Comparison of ENCODE assay signal across 15 cellular contexts in genomic region chr5:172792693-172793570, GRCh38. TPM values are rescaled to one million over a fixed set of nuclear protein-coding genes. Genes with fewer than 3 reads are reported as not detected.
DNase-seq lines count a peak whose midpoint lies in the region; ATAC-seq and TF ChIP-seq lines count a peak whose summit lies in the region.
"Had no signal": no experiment of that assay in that cellular context is flagged by ENCODE, and none has a peak within 500 bp of the region (broad histone marks: within the 10 kb centered on the region; RNA-seq: fewer than 3 reads in every experiment).

No MANE protein-coding gene starts in this region.

- peak overlapping the region; percentile 21; the same call in 1 of the 2 replicates for H3K18ac ChIP-seq in IMR-90 (ENCODE audit: low read depth, low read length)

- H2BK120ac ChIP-seq in IMR-90 (ENCODE audit: low read depth, low read length), result peak overlapping the region; percentile 96

- peak overlapping the region; percentile 95 for H4K91ac ChIP-seq in IMR-90 (ENCODE audit: insufficient read depth, low read depth, low read length)

- DNase-seq in IMR-90 (no peak), adipocyte (ENCODE audit: low read depth) (no peak), lower lobe of right lung (peak; percentile 21), NCI-H524 treated with DMSO at 0.1 percent for 48 hours (lab: John Stamatoyannopoulos, UW) (no peak), A673 (ENCODE audit: low spot score) (no peak), NCI-H1694 (lab: John Stamatoyannopoulos, UW) (no peak)
- DNase-seq in effector CD4-positive, alpha-beta T cell, result no peak
- DNase-seq: activated CD4-positive, alpha-beta T cell treated with anti-CD3 and anti-CD28 coated beads, Interleukin-2, amount 10 ng/mL, durations not matched to agents 24 days and 14 days; activated T-cell treated with anti-CD3 and anti-CD28 coated beads, Interleukin-2, amount 50 U/mL, for 4 hours; mesendoderm; NCI-H1105; NCI-H446 had no signal

- H3K36me3 ChIP-seq in IMR-90 (ENCODE audit: control insufficient read depth, insufficient read depth, low read length), result no peaks in the 10 kb centered on the region
- H3K36me3 ChIP-seq in adipocyte (ENCODE audit: control insufficient read depth, insufficient read depth, low read length, severe bottlenecking), result no peaks in the 10 kb centered on the region
- no peaks in the 10 kb centered on the region for H3K36me3 ChIP-seq in lower lobe of right lung
- H3K36me3 ChIP-seq in stomach smooth muscle (ENCODE audit: control insufficient read depth in 2 of 2, insufficient read depth in 2 of 2, low read length in 2 of 2), result no peaks in the 10 kb centered on the region
- no peaks in the 10 kb centered on the region for H3K36me3 ChIP-seq in A673 (ENCODE audit: insufficient read depth, low read length, poor library complexity, severe bottlenecking)

- H4K5ac ChIP-seq in IMR-90 (ENCODE audit: low read depth, low read length), result 0 out of 2 replicates have a peak overlapping the region, but pooled peaks have one; percentile 19

- H2BK20ac ChIP-seq in IMR-90 (ENCODE audit: low read depth, low read length), result peak overlapping the region; percentile 90; the same call in 1 of the 2 replicates

- TF ChIP-seq POLR2A in IMR-90 (IDR thresholded peaks at IDR 0.05; ENCODE audit: low read depth, low read length), result no peak

- no peak overlapping the region for H3K9ac ChIP-seq in IMR-90 (ENCODE audit: low read depth, low read length)
- H3K9ac ChIP-seq in adipocyte (ENCODE audit: low read length), result peak overlapping the region; percentile 75
- H3K9ac ChIP-seq in stomach smooth muscle (ENCODE audit: low read length in 2 of 2), result no peak overlapping the region
- H3K9ac ChIP-seq: parathyroid adenoma had no signal

- peak overlapping the region; percentile 95 for H3K4ac ChIP-seq in IMR-90 (ENCODE audit: low read depth, low read length)

- peak overlapping the region in 1 of 2 experiments; percentile 77; a peak in 1 of 4 replicates for H4K8ac ChIP-seq in IMR-90 (ENCODE audit: low read depth in 2 of 2, low read length in 2 of 2)

- dilution Hi-C loops in IMR-90 (cut with HindIII; ENCODE audit: low sequenced_read_pairs, unreplicated experiment), result no loop called here

- 80% methylated on average over 2 of the region's 13 CpGs; no CpG with 5 or more reads in 1 of the 2 experiments for WGBS in IMR-90 (ENCODE audit: extremely low coverage in 2 of 2, insufficient read length in 1 of 2), 2 experiments

- TF ChIP-seq CTCF in IMR-90 (conservative IDR thresholded peaks at IDR 0.05; ENCODE audit: low read depth, low read length), result no peak
- no peak for TF ChIP-seq CTCF in lower lobe of right lung (IDR thresholded peaks at IDR 0.05)
- no peak for TF ChIP-seq CTCF in A673 (conservative IDR thresholded peaks at IDR 0.05; ENCODE audit: low read depth, low read length)

- peak overlapping the region; percentile 1; the same call in 1 of the 2 replicates for H3K23ac ChIP-seq in IMR-90 (ENCODE audit: low read depth, low read length)

- TF ChIP-seq RAD21 in IMR-90 (IDR thresholded peaks at IDR 0.05; ENCODE audit: low read length), result no peak

- CTCF ChIA-PET in IMR-90 (lab: Yijun Ruan, JAX) (no interaction called here), A673 (lab: Charles Lee) (interaction anchor here (0.5 kb wide), 1 partner anchor 22 kb away, joined by 3 read pairs; no protein-coding TSS in a partner anchor)

- H2AK5ac ChIP-seq in IMR-90 (ENCODE audit: low read depth, low read length), result peak overlapping the region; percentile 57

- ATAC-seq in IMR-90 (ENCODE audit: low read depth) (no peak), lower lobe of right lung (no peak)
- ATAC-seq: activated T-cell treated with anti-CD3 and anti-CD28 coated beads, Interleukin-2, amount 50 U/mL, for 4 hours had no signal

- no peaks in the 10 kb centered on the region for H3K9me3 ChIP-seq in IMR-90 (ENCODE audit: control insufficient read depth, insufficient read depth, low read length)
- no peaks in the 10 kb centered on the region for H3K9me3 ChIP-seq in adipocyte (ENCODE audit: control insufficient read depth, low read length)
- no peaks in the 10 kb centered on the region for H3K9me3 ChIP-seq in lower lobe of right lung
- H3K9me3 ChIP-seq in stomach smooth muscle (ENCODE audit: control insufficient read depth in 2 of 2, low read length in 2 of 2), result no peaks in the 10 kb centered on the region
- no peaks in the 10 kb centered on the region for H3K9me3 ChIP-seq in A673 (ENCODE audit: low read depth, low read length, poor library complexity, severe bottlenecking)

- H3K27ac ChIP-seq in IMR-90 (ENCODE audit: insufficient read depth, low read length) (no peak overlapping the region), lower lobe of right lung (peak overlapping the region; percentile 70), stomach smooth muscle (ENCODE audit: low read length) (peak overlapping the region; percentile 86), A673 (ENCODE audit: low read depth, low read length, poor library complexity, severe bottlenecking) (no peak overlapping the region)
- H3K27ac ChIP-seq: C4-2B, parathyroid adenoma had no signal

- H3K4me1 ChIP-seq in IMR-90 (ENCODE audit: control insufficient read depth, insufficient read depth, low read length) (peaks cover 30% of the 10 kb centered on the region), adipocyte (ENCODE audit: control insufficient read depth, insufficient read depth, low read length) (peaks cover 93% of the 10 kb centered on the region), lower lobe of right lung (peaks cover 77% of the 10 kb centered on the region), stomach smooth muscle (ENCODE audit: control insufficient read depth, insufficient read depth, low read length) (peaks cover 52% of the 10 kb centered on the region), A673 (ENCODE audit: insufficient read depth, low read length, poor library complexity, severe bottlenecking) (no peaks in the 10 kb centered on the region)

- H3K4me2 ChIP-seq in IMR-90 (ENCODE audit: low read depth, low read length), result no peak overlapping the region

- no peak overlapping the region for H2AFZ ChIP-seq in IMR-90 (replicated peaks; ENCODE audit: low read length, poor library complexity)
- H2AFZ ChIP-seq: parathyroid adenoma had no signal

- no peaks in the 10 kb centered on the region for H3K27me3 ChIP-seq in IMR-90 (ENCODE audit: control insufficient read depth, insufficient read depth, low read length)
- no peaks in the 10 kb centered on the region for H3K27me3 ChIP-seq in adipocyte (replicated peaks; ENCODE audit: control insufficient read depth, insufficient read depth, low read length)
- no peaks in the 10 kb centered on the region for H3K27me3 ChIP-seq in lower lobe of right lung (ENCODE audit: low read depth)
- no peaks in the 10 kb centered on the region for H3K27me3 ChIP-seq in stomach smooth muscle (ENCODE audit: control insufficient read depth in 1 of 2, insufficient read depth in 2 of 2, low read length in 2 of 2)
- H3K27me3 ChIP-seq in A673 (replicated peaks; ENCODE audit: insufficient read depth, low read depth, low read length, poor library complexity), result no peaks in the 10 kb centered on the region

- no peak overlapping the region for H3K56ac ChIP-seq in IMR-90 (ENCODE audit: extremely low read depth, insufficient read depth, low read length)

- H3K9me1 ChIP-seq in IMR-90 (ENCODE audit: insufficient read depth, low read length), result peaks cover 25% of the 10 kb centered on the region

- no TSS peak for BruUV-seq in IMR-90 (replicated peaks; lab: Mats Ljungman, UMichigan)
- no TSS peak for BruUV-seq in A673 (replicated peaks; lab: Mats Ljungman, UMichigan)

- H2BK15ac ChIP-seq in IMR-90 (ENCODE audit: low read depth, low read length), result peak overlapping the region; percentile 85

- in situ Hi-C loops in IMR-90 (cut with MboI; ENCODE audit: low sequenced_read_pairs), result no loop called here

- peaks cover 7 to 33% of the 10 kb centered on the region in 2 experiments; a peak in 2 of 4 replicates for H3K79me1 ChIP-seq in IMR-90 (ENCODE audit: low read depth in 1 of 2, low read length in 2 of 2)

- intact Hi-C loops in IMR-90 (cut with micrococcal nuclease) (no loop called here), lower lobe of right lung (cut with DNase I) (no loop called here), A673 (cut with micrococcal nuclease; ENCODE audit: unreplicated experiment) (no loop called here)

- peak overlapping the region; percentile 22 for H2BK5ac ChIP-seq in IMR-90 (ENCODE audit: low read depth, low read length, poor library complexity, severe bottlenecking)

- POLR2A ChIA-PET in IMR-90 (lab: Charles Lee; ENCODE audit: unreplicated experiment) (no interaction called here), A673 (lab: Charles Lee; ENCODE audit: low non-redundant PET) (no interaction called here)

- H3K14ac ChIP-seq in IMR-90 (replicated peaks; ENCODE audit: low read depth, low read length), result peak overlapping the region; percentile 4; the same call in 1 of the 2 replicates

- H2AK9ac ChIP-seq in IMR-90 (replicated peaks; ENCODE audit: low read depth, low read length, poor library complexity), result peak overlapping the region; percentile 52

- H4K20me1 ChIP-seq in IMR-90 (ENCODE audit: insufficient read depth, low read length), result no peaks in the 10 kb centered on the region; the same call in 1 of the 2 replicates

- no peak overlapping the region for H3K4me3 ChIP-seq in IMR-90 (ENCODE audit: insufficient read depth, low read depth, low read length)
- H3K4me3 ChIP-seq in adipocyte (ENCODE audit: low read length), result no peak overlapping the region
- no peak overlapping the region for H3K4me3 ChIP-seq in lower lobe of right lung
- H3K4me3 ChIP-seq in stomach smooth muscle (ENCODE audit: low read length in 2 of 2), result no peak overlapping the region
- H3K4me3 ChIP-seq in A673 (ENCODE audit: low read depth, low read length, poor library complexity, severe bottlenecking), result no peak overlapping the region

TF ChIP-seq in IMR-90, 13 proteins besides CTCF, POLR2A, EP300 and RAD21:
- TF ChIP-seq MAZ (IDR thresholded peaks at IDR 0.05; ENCODE audit: borderline replicate concordance, low read depth, low read length) (peak; percentile 40; the same call in 1 of the 2 replicates), CEBPB (IDR thresholded peaks at IDR 0.05; ENCODE audit: low read depth, low read length) (no peak), CHD1 (IDR thresholded peaks at IDR 0.05; ENCODE audit: low read depth, low read length) (no peak)

RNA-seq across cellular contexts. Expression of gene DUSP1, which starts 21.9 kb away (rescaled TPM):
- total RNA-seq in IMR-90 (2012; rRNA removed) (304 and 320 TPM in 2 replicates), lower lobe of right lung (367 TPM), A673 (2021) (11.3 and 13.1 TPM in 2 replicates)
- polyA plus RNA-seq in IMR-90 (2012; rRNA removed), result 467 and 674 TPM in 2 replicates
- polyA plus RNA-seq in IMR-90 (2012; cell fraction: cytosol; rRNA removed), result 405 and 1,457 TPM in 2 replicates
- polyA plus RNA-seq in IMR-90 (2012; cell fraction: nucleus; rRNA removed; ENCODE audit: low replicate concordance), result 1,904 and 1,990 TPM in 2 replicates

RNA-seq across cellular contexts. Expression of gene ERGIC1, which starts 41.1 kb away (rescaled TPM):
- total RNA-seq in IMR-90 (2012; rRNA removed), result 124 and 134 TPM in 2 replicates
- polyA plus RNA-seq in IMR-90 (2012; rRNA removed), result 185 and 192 TPM in 2 replicates
- 59.2 and 179 TPM in 2 replicates for polyA plus RNA-seq in IMR-90 (2012; cell fraction: cytosol; rRNA removed)
- 128 and 132 TPM in 2 replicates for polyA plus RNA-seq in IMR-90 (2012; cell fraction: nucleus; rRNA removed; ENCODE audit: low replicate concordance)
- 177 TPM for total RNA-seq in lower lobe of right lung
- total RNA-seq in A673 (2021), result 44.2 and 48.7 TPM in 2 replicates

Comparison
In these comparisons a context has a peak if more than half of its experiments do, and no peak if none do; other contexts are left out.
1. H3K27ac ChIP-seq: peak in lower lobe of right lung (single experiment) and stomach smooth muscle (single experiment); none in IMR-90 (single experiment) and A673 (single experiment).
2. RNA of gene DUSP1, which starts 21.9 kb away (total RNA-seq): 367 TPM in lower lobe of right lung (single experiment) and 304 to 320 TPM in IMR-90; 11.3 to 13.1 TPM in A673; every median in the first group is over 10 times any median in the second.